ENCODE assay signal across 1 cellular context in genomic region chr3:55687526-55687925, GRCh38.
TF ChIP-seq lines count a peak whose summit lies in the region.

No MANE protein-coding gene starts in this region.

TF ChIP-seq in GM12878, 131 proteins besides CTCF, POLR2A, EP300 and RAD21 (continued from another document):
- TF ChIP-seq CUX1 (IDR thresholded peaks at IDR 0.05; ENCODE audit: insufficient replicate concordance, low read depth, low read length): no peak
- no peak for TF ChIP-seq KAT2A (conservative IDR thresholded peaks at IDR 0.05; ENCODE audit: control insufficient read depth, low read depth, low read length)
- no peak for TF ChIP-seq TAF1 (IDR thresholded peaks at IDR 0.05; ENCODE audit: borderline replicate concordance, low read depth, low read length)
- no peak for TF ChIP-seq CHD1 (IDR thresholded peaks at IDR 0.05; ENCODE audit: low read depth, low read length)
- TF ChIP-seq BMI1 (IDR thresholded peaks at IDR 0.05; ENCODE audit: borderline replicate concordance): no peak
- TF ChIP-seq ETV6 (conservative IDR thresholded peaks at IDR 0.05 in 1 of 2, IDR thresholded peaks at IDR 0.05 in 1 of 2; ENCODE audit: borderline replicate concordance in 1 of 2, low read depth in 1 of 2): no peak
- no peak for TF ChIP-seq MEF2A (IDR thresholded peaks at IDR 0.05; ENCODE audit: insufficient read depth, low read depth, low read length)
- TF ChIP-seq YY1 (IDR thresholded peaks at IDR 0.05; ENCODE audit: low read depth, low read length): no peak
- no peak for TF ChIP-seq ZNF592 (IDR thresholded peaks at IDR 0.05)
- no peak for TF ChIP-seq ELK1 (IDR thresholded peaks at IDR 0.05; ENCODE audit: low read depth, low read length)
- TF ChIP-seq CEBPB (IDR thresholded peaks at IDR 0.05; ENCODE audit: borderline replicate concordance in 1 of 2, low read depth in 2 of 2, low read length in 2 of 2): no peak
- no peak for TF ChIP-seq PBX3 (IDR thresholded peaks at IDR 0.05; ENCODE audit: insufficient replicate concordance, low read depth, low read length)
- no peak for TF ChIP-seq SREBF1 (IDR thresholded peaks at IDR 0.05; ENCODE audit: low read length)
